Comparison of ENCODE assay signal across 18 cellular contexts in the genomic region with DNA sequence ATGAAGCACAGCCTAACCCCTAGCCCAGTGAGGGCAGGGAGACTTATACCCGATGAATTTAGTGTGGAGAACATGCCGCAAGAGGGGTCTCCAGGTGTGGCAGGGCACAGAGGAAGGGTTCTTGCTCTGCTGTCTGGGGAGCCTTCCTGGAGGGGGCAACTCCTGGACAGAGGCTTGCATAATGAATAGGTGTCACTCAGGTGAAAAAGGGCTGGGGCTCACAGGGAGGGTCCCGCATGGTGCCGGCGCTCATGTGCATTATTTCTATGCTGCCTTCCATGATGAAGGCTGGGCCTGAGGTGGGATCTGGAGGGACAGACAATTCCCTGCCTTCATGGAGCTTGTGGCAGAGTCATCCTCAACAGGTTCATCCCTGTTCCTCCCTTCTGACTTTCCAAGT. TPM values are rescaled to one million over a fixed set of nuclear protein-coding genes. Genes with fewer than 3 reads are reported as not detected.
"Had no signal": no experiment of that assay in that cellular context is flagged by ENCODE, and none has a peak within 500 bp of the region (broad histone marks: within the 10 kb centered on the region; RNA-seq: fewer than 3 reads in every experiment).

No MANE protein-coding gene starts in this region.

- FAIRE-seq: colon, small intestine had no signal

- H3K4me3 Mint-ChIP-seq: activated naive CD4-positive, alpha-beta T cell treated with anti-CD3 and anti-CD28 coated beads, Interleukin-2, amount 10 ng/mL, durations not matched to agents 7 days and 5 days; activated T-helper 17 cell treated with anti-CD3 and anti-CD28 coated beads, Interleukin-2, amount 50 U/mL, for 72 hours; nephron progenitor cell had no signal

- H3K27ac Mint-ChIP-seq: progenitor cell of endocrine pancreas had no signal

- H3K27ac ChIP-seq: adrenal gland, cardiac muscle cell, transverse colon had no signal

- ATAC-seq: right cardiac atrium had no signal

- H3K27me3 ChIP-seq: adrenal gland, cardiac muscle cell, transverse colon had no signal

- H3K9me3 ChIP-seq: adrenal gland, transverse colon had no signal

- H3K4me3 ChIP-seq: adrenal gland, cardiac muscle cell, transverse colon had no signal

- H3K27me3 Mint-ChIP-seq: activated T-helper 17 cell treated with anti-CD3 and anti-CD28 coated beads, Interleukin-2, amount 50 U/mL, for 72 hours; progenitor cell of endocrine pancreas had no signal

- H3K4me1 ChIP-seq: transverse colon had no signal

- H3K9me3 Mint-ChIP-seq: activated naive CD4-positive, alpha-beta T cell treated with anti-CD3 and anti-CD28 coated beads, Interleukin-2, amount 10 ng/mL, durations not matched to agents 7 days and 5 days; activated T-helper 17 cell treated with anti-CD3 and anti-CD28 coated beads, Interleukin-2, amount 50 U/mL, for 72 hours had no signal

- DNase-seq: activated CD4-positive, CD25-positive, alpha-beta regulatory T cell; effector CD4-positive, alpha-beta T cell; hippocampal formation; kidney glomerular epithelial cell; nephron progenitor cell; occipital lobe; small intestine; stimulated activated CD4-positive, alpha-beta T cell treated with anti-CD3 and anti-CD28 coated beads, Interleukin-4, amount 100 ng/mL, for 24 hours; stimulated activated CD8-positive, alpha-beta memory T cell treated with anti-CD3 and anti-CD28 coated beads, Interleukin-4, amount 100 ng/mL, for 48 hours; stimulated activated naive CD4-positive, alpha-beta T cell treated with Interleukin-2 at 50 U/mL for 16 hours; transverse colon had no signal

- H3K36me3 ChIP-seq: adrenal gland, cardiac muscle cell, transverse colon had no signal

RNA-seq across cellular contexts. Expression of a gene that starts 51.5 kb away (rescaled TPM):
- total RNA-seq: progenitor cell of endocrine pancreas had no signal
